ENCODE assay signal across 29 cellular contexts in the genomic region with DNA sequence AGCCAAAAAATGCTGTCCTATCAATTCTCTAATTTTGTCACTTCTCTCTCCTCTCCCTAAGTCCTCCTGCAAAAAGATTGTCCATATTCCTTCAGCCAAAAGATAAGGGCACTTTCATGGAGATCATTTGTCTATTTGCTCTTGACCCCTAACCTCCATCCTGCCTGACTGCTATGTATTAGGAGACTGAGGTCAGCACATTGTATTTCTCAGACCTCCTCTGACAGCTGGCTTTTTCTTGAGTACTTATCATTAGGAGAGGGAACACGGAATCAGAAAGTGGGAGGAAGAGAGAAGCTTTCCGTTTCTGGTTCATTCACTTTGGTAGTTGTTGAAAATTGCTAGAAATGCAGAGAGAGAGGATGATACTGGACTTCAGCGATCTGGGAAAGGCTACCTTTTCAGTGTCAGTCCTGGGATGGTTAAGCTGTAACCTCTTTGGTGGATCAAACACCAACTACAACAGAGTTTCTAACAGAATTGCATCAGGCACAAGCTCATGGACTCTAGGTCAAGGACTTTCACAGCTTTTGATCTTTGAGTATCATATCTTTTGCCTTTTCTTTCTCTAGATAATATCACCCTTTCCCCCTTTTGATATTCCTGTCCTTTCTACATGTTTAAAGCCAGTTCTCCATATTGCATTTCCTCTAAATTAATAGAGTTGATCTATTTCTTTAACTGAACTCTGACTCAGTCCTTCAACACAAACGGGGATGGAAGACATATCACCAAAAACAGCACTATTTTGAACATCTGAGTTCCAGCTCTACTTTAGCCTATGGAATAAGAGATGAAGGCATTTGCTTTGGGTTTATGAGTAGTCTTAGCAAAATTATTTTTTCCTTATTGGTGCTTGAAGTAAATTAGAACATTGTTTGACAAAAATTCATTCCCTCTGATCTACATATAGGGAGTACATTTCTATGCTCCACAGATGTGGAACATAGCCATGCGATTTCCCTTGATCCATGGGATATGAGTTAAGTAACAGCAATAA.
"Had no signal": no experiment of that assay in that cellular context is flagged by ENCODE, and none has a peak within 500 bp of the region (broad histone marks: within the 10 kb centered on the region; RNA-seq: fewer than 3 reads in every experiment).

No MANE protein-coding gene starts in this region.

- H3K27me3 ChIP-seq: body of pancreas, colonic mucosa, esophagus squamous epithelium, gastroesophageal sphincter, heart right ventricle had no signal

- DNase-seq: activated CD4-positive, alpha-beta memory T cell treated with anti-CD3 and anti-CD28 coated beads, Interleukin-2, amount 10 ng/mL, durations not matched to agents 7 days and 5 days; activated CD4-positive, alpha-beta T cell treated with anti-CD3 and anti-CD28 coated beads for 1 hour; activated CD4-positive, alpha-beta T cell treated with anti-CD3 and anti-CD28 coated beads for 4 hours; activated CD4-positive, alpha-beta T cell treated with anti-CD3 and anti-CD28 coated beads, Interleukin-2, amount 10 ng/mL, durations not matched to agents 7 days and 5 days; activated CD4-positive, alpha-beta T cell treated with anti-CD3 and anti-CD28 coated beads, Interleukin-2, amount 50 U/mL, for 4 hours; activated effector memory CD4-positive, alpha-beta T cell treated with Interleukin-2 at 50 U/mL for 16 hours; activated gamma-delta T cell treated with Interleukin-2 at 50 U/mL for 16 hours; activated naive CD4-positive, alpha-beta T cell treated with anti-CD3 and anti-CD28 coated beads, Interleukin-2, amount 50 U/mL, for 16 hours; activated naive CD4-positive, alpha-beta T cell treated with Interleukin-2 at 50 U/mL for 16 hours; activated T-cell treated with anti-CD3 and anti-CD28 coated beads, Interleukin-2, amount 50 U/mL, for 4 hours; amygdala; aorta; body of pancreas; central memory CD4-positive, alpha-beta T cell; cerebellar nuclear complex; colonic mucosa; effector CD8-positive, alpha-beta T cell; esophagus squamous epithelium; heart right ventricle; T-helper 1 cell; T-helper 17 cell; T1000 had no signal

- H3K4me1 Mint-ChIP-seq: activated CD4-positive, alpha-beta memory T cell treated with anti-CD3 and anti-CD28 coated beads, Interleukin-2, amount 10 ng/mL, durations not matched to agents 7 days and 5 days; activated CD4-positive, alpha-beta T cell treated with anti-CD3 and anti-CD28 coated beads, Interleukin-2, amount 10 ng/mL, durations not matched to agents 7 days and 5 days; activated T-helper 17 cell treated with anti-CD3 and anti-CD28 coated beads, Interleukin-2, amount 50 U/mL, for 72 hours; T-helper 17 cell had no signal

- H3K4me3 ChIP-seq: body of pancreas, colonic mucosa, esophagus squamous epithelium, gastroesophageal sphincter, heart right ventricle had no signal

- ATAC-seq: activated T-cell treated with anti-CD3 and anti-CD28 coated beads, Interleukin-2, amount 50 U/mL, for 4 hours; activated T-helper 17 cell treated with anti-CD3 and anti-CD28 coated beads, Interleukin-2, amount 50 U/mL, for 72 hours; body of pancreas; gastroesophageal sphincter; heart right ventricle; T-helper 17 cell had no signal

- H3K36me3 Mint-ChIP-seq: activated naive CD8-positive, alpha-beta T cell had no signal

- H3K27me3 Mint-ChIP-seq: activated CD4-positive, alpha-beta memory T cell treated with anti-CD3 and anti-CD28 coated beads, Interleukin-2, amount 10 ng/mL, durations not matched to agents 7 days and 5 days; activated CD4-positive, alpha-beta T cell treated with anti-CD3 and anti-CD28 coated beads, Interleukin-2, amount 10 ng/mL, durations not matched to agents 7 days and 5 days; activated naive CD8-positive, alpha-beta T cell; T-helper 17 cell had no signal

- H3K27ac ChIP-seq: body of pancreas, colonic mucosa, epithelial cell of prostate, esophagus squamous epithelium, gastroesophageal sphincter, heart right ventricle had no signal

- H3K9me3 ChIP-seq: body of pancreas, colonic mucosa, esophagus squamous epithelium, gastroesophageal sphincter had no signal

- H3K4me1 ChIP-seq: body of pancreas, colonic mucosa, esophagus squamous epithelium, gastroesophageal sphincter, heart right ventricle had no signal

- H3K27ac Mint-ChIP-seq: activated CD4-positive, alpha-beta memory T cell treated with anti-CD3 and anti-CD28 coated beads, Interleukin-2, amount 10 ng/mL, durations not matched to agents 7 days and 5 days; activated CD4-positive, alpha-beta T cell treated with anti-CD3 and anti-CD28 coated beads, Interleukin-2, amount 10 ng/mL, durations not matched to agents 7 days and 5 days; activated naive CD8-positive, alpha-beta T cell; activated T-helper 17 cell treated with anti-CD3 and anti-CD28 coated beads, Interleukin-2, amount 50 U/mL, for 72 hours; T-helper 17 cell; T-helper 2 cell treated with Interferon-gamma antibody and Interleukin-4, amounts not matched to agents 5 μg/mL and 100 μg/mL, for 36 hours had no signal

- H3K36me3 ChIP-seq: colonic mucosa, esophagus squamous epithelium, gastroesophageal sphincter, heart right ventricle had no signal

- FAIRE-seq: endometrium, endothelial cell of umbilical vein had no signal

- H3K9me3 Mint-ChIP-seq: activated CD4-positive, alpha-beta memory T cell treated with anti-CD3 and anti-CD28 coated beads, Interleukin-2, amount 10 ng/mL, durations not matched to agents 7 days and 5 days; activated CD4-positive, alpha-beta T cell treated with anti-CD3 and anti-CD28 coated beads, Interleukin-2, amount 10 ng/mL, durations not matched to agents 7 days and 5 days; activated T-cell treated with anti-CD3 and anti-CD28 coated beads, Interleukin-2, amount 50 U/mL, for 4 hours; activated T-helper 17 cell treated with anti-CD3 and anti-CD28 coated beads, Interleukin-2, amount 50 U/mL, for 72 hours; T-helper 2 cell treated with Interferon-gamma antibody and Interleukin-4, amounts not matched to agents 5 μg/mL and 100 μg/mL, for 36 hours had no signal

- H3K4me3 Mint-ChIP-seq: activated CD4-positive, alpha-beta memory T cell treated with anti-CD3 and anti-CD28 coated beads, Interleukin-2, amount 10 ng/mL, durations not matched to agents 7 days and 5 days; activated CD4-positive, alpha-beta T cell treated with anti-CD3 and anti-CD28 coated beads, Interleukin-2, amount 10 ng/mL, durations not matched to agents 7 days and 5 days; activated naive CD8-positive, alpha-beta T cell; activated T-cell treated with anti-CD3 and anti-CD28 coated beads, Interleukin-2, amount 50 U/mL, for 4 hours; activated T-helper 17 cell treated with anti-CD3 and anti-CD28 coated beads, Interleukin-2, amount 50 U/mL, for 72 hours; T-helper 17 cell; T-helper 2 cell treated with Interferon-gamma antibody and Interleukin-4, amounts not matched to agents 5 μg/mL and 100 μg/mL, for 36 hours had no signal
